12 cellular contexts compared by ENCODE assay signal in genomic region chr1:202004711-202005110, GRCh38. TPM values are rescaled to one million over a fixed set of nuclear protein-coding genes. Genes with fewer than 3 reads are reported as not detected.
"Had no signal": no experiment of that assay in that cellular context is flagged by ENCODE, and none has a peak within 500 bp of the region (broad histone marks: within the 10 kb centered on the region; RNA-seq: fewer than 3 reads in every experiment).

No MANE protein-coding gene starts in this region.

- H3K4me3 ChIP-seq: body of pancreas, neural progenitor cell, pancreas, tibial nerve had no signal

- H3K9ac ChIP-seq: neural progenitor cell had no signal

- H3K27me3 ChIP-seq: body of pancreas, neural progenitor cell, pancreas, tibial nerve had no signal

- H3K9me3 ChIP-seq: body of pancreas, pancreas, tibial nerve had no signal

- DNase-seq: activated CD4-positive, alpha-beta T cell treated with anti-CD3 and anti-CD28 coated beads, Interleukin-2, amount 50 U/mL, for 48 hours; activated CD4-positive, CD25-positive, alpha-beta regulatory T cell treated with anti-CD3 and anti-CD28 coated beads, Interleukin-2, amount 50 U/mL, for 72 hours; activated CD8-positive, alpha-beta memory T cell treated with anti-CD3 and anti-CD28 coated beads, Interleukin-2, amount 10 ng/mL, durations not matched to agents 7 days and 5 days; activated effector memory CD4-positive, alpha-beta T cell treated with Interleukin-2 at 50 U/mL for 16 hours; activated T-cell treated with anti-CD3 and anti-CD28 coated beads, Interleukin-2, amount 50 U/mL, for 24 hours; body of pancreas; glutamatergic neuron; pancreas; small intestine had no signal

- H3K27ac ChIP-seq: neural progenitor cell, pancreas had no signal

- H2AFZ ChIP-seq: neural progenitor cell had no signal

- H3K4me2 ChIP-seq: neural progenitor cell had no signal

RNA-seq across cellular contexts. Expression of gene LMOD1, which starts 58.4 kb away (rescaled TPM):
- total RNA-seq: activated CD8-positive, alpha-beta memory T cell treated with anti-CD3 and anti-CD28 coated beads, Interleukin-2, amount 10 ng/mL, durations not matched to agents 7 days and 5 days; dermis microvascular lymphatic vessel endothelial cell had no signal
